7 cellular contexts compared by ENCODE assay signal in the genomic region with DNA sequence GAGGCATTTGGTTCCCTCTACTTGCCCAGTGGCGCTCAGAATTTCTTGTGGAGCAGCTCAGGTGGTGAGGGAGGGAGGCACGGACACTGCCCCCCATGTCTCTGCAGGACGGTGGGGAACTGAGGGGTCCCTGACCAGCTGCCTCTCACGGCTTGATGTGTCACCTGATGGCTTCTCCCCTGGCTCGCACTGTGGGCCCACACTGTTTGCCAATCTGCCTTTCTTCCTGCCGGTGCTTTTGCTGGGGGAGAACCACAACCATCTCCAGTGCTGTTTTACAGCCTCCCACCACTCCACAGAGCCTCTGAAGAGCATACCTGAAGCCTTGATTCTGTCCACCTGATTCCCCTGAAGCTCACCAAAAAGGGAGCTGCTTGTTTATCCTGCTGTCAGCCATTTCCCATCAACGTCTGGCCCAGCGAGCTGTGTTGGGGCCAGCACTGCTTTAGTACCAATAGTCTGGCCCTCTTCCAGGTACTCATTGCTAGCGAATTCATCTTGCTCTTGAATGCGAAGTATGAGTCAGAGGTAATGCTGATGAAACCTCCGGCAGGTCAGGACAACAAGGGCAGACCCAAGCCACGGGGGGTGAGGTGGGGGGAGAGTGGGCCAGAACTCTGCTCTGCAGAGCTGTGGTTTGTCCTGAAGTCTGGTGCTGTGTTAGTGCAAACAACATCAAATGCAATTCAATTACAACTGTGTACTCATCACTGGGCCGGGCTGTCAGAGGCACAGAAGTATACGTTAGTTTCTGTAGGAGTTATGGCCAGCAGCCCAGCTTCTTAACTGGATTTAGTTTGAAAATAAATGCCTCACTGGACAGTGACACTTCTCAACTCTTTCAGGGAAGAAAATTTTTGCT.
A peak's percentile ranks its signal among the peaks of the same experiment; 100 is the strongest.
DNase-seq lines count a peak whose midpoint lies in the region; ATAC-seq, FAIRE-seq and TF ChIP-seq lines count a peak whose summit lies in the region.

No MANE protein-coding gene starts in this region.

- H3K36me3 ChIP-seq in psoas muscle (ENCODE audit: insufficient read depth in 1 of 2, low read depth in 1 of 2) = no peaks in the 10 kb centered on the region

- no peaks in the 10 kb centered on the region for H3K9me3 ChIP-seq in psoas muscle

- H3K27ac Mint-ChIP-seq in activated CD8-positive, alpha-beta T cell treated with anti-CD3 and anti-CD28 coated beads, Interleukin-2, amount 10 ng/mL, durations not matched to agents 7 days and 5 days = no peak overlapping the region

- ATAC-seq in foreskin keratinocyte (peak; percentile 83), psoas muscle (peak; percentile 74 to 88 (median 80))
- ATAC-seq in activated CD8-positive, alpha-beta T cell treated with anti-CD3 and anti-CD28 coated beads, Interleukin-2, amount 10 ng/mL, durations not matched to agents 7 days and 5 days = no peak

- H3K4me1 ChIP-seq in foreskin keratinocyte (peaks cover 17% of the 10 kb centered on the region), psoas muscle (peaks cover 44% of the 10 kb centered on the region)

- CTCF ChIA-PET in RWPE1 (lab: Yijun Ruan, JAX) = interaction anchor here (0.6 to 0.7 kb wide), 2 partner anchors 234 to 318 kb away, joined by 3 to 4 read pairs; no protein-coding TSS in a partner anchor
- CTCF ChIA-PET in activated CD8-positive, alpha-beta T cell treated with anti-CD3 and anti-CD28 coated beads, Interleukin-2, amount 10 ng/mL, durations not matched to agents 7 days and 5 days (lab: Charles Lee) = no interaction called here

- no peak overlapping the region for H3K4me3 ChIP-seq in psoas muscle

- POLR2A ChIA-PET in RWPE1 (lab: Yijun Ruan, JAX; ENCODE audit: low non-redundant PET) = interaction anchor here (0.5 kb wide), 1 partner anchor 26 kb away, joined by 3 read pairs; no protein-coding TSS in a partner anchor
- POLR2A ChIA-PET in activated CD8-positive, alpha-beta T cell treated with anti-CD3 and anti-CD28 coated beads, Interleukin-2, amount 10 ng/mL, durations not matched to agents 7 days and 5 days (lab: Charles Lee) = no interaction called here

- intact Hi-C loops in psoas muscle (cut with DNase I) = no loop called here

- no peak for FAIRE-seq in GM19239 (lab: Jason Lieb, UNC)

- H3K27ac ChIP-seq in RWPE1 (peak overlapping the region; percentile 96), foreskin keratinocyte (peak overlapping the region; percentile 1), psoas muscle (peak overlapping the region; percentile 34)

- no peaks in the 10 kb centered on the region for H3K4me1 Mint-ChIP-seq in activated CD8-positive, alpha-beta T cell treated with anti-CD3 and anti-CD28 coated beads, Interleukin-2, amount 10 ng/mL, durations not matched to agents 7 days and 5 days (ENCODE audit: low read depth)

- H3K9me3 Mint-ChIP-seq in activated CD8-positive, alpha-beta T cell treated with anti-CD3 and anti-CD28 coated beads, Interleukin-2, amount 10 ng/mL, durations not matched to agents 7 days and 5 days (ENCODE audit: insufficient read depth) = no peaks in the 10 kb centered on the region

- no peaks in the 10 kb centered on the region for H3K36me3 Mint-ChIP-seq in activated CD8-positive, alpha-beta T cell treated with anti-CD3 and anti-CD28 coated beads, Interleukin-2, amount 10 ng/mL, durations not matched to agents 7 days and 5 days (ENCODE audit: low read depth)

- H3K27me3 ChIP-seq in foreskin keratinocyte (no peaks in the 10 kb centered on the region), psoas muscle (ENCODE audit: insufficient read depth in 3 of 3, low read length in 2 of 3) (no peaks in the 10 kb centered on the region)

- WGBS in psoas muscle, 3 donors = 57 to 67% (median 59%) methylated on average over 14 of the region's 14 CpGs

- peak; percentile 79 for DNase-seq in HT-29 (ENCODE audit: low spot score)
- DNase-seq in RWPE1 (ENCODE audit: low spot score) = peak; percentile 83
- DNase-seq in foreskin keratinocyte = peak; percentile 86 to 93
- peak; percentile 56 to 63 for DNase-seq in psoas muscle
- no peak for DNase-seq in GM19239 (ENCODE audit: insufficient read length, low spot score)
- no peak for DNase-seq in activated CD8-positive, alpha-beta T cell treated with anti-CD3 and anti-CD28 coated beads, Interleukin-2, amount 10 ng/mL, durations not matched to agents 7 days and 5 days
- no peak for DNase-seq in germinal center (ENCODE audit: low spot score)

- peaks cover 6% of the 10 kb centered on the region for H3K27me3 Mint-ChIP-seq in activated CD8-positive, alpha-beta T cell treated with anti-CD3 and anti-CD28 coated beads, Interleukin-2, amount 10 ng/mL, durations not matched to agents 7 days and 5 days (ENCODE audit: low read depth)

- no peak for TF ChIP-seq CTCF in RWPE1 (conservative IDR thresholded peaks at IDR 0.05; ENCODE audit: low read depth)
- TF ChIP-seq CTCF in foreskin keratinocyte (conservative IDR thresholded peaks at IDR 0.05) = no peak
- TF ChIP-seq CTCF in psoas muscle (IDR thresholded peaks at IDR 0.05) = no peak

- H3K4me3 Mint-ChIP-seq in activated CD8-positive, alpha-beta T cell treated with anti-CD3 and anti-CD28 coated beads, Interleukin-2, amount 10 ng/mL, durations not matched to agents 7 days and 5 days = no peak overlapping the region

Comparison
In these comparisons a context has a peak if more than half of its experiments do, and no peak if none do; other contexts are left out.
1. DNase-seq: peak in HT-29 (single experiment), RWPE1 (single experiment), foreskin keratinocyte (2 of 2) and psoas muscle (2 of 2); none in GM19239 (single experiment), activated CD8-positive, alpha-beta T cell treated with anti-CD3 and anti-CD28 coated beads, Interleukin-2, amount 10 ng/mL, durations not matched to agents 7 days and 5 days (single experiment) and germinal center (single experiment).
2. H3K27ac ChIP-seq: peak in every context shown above with its lines; median percentile 96 in RWPE1; 34 in psoas muscle; 1 in foreskin keratinocyte.